Comparison of ENCODE assay signal across 8 cellular contexts in genomic region chr19:48718106-48718505, GRCh38. TPM values are rescaled to one million over a fixed set of nuclear protein-coding genes. Genes with fewer than 3 reads are reported as not detected.
"Had no signal": no experiment of that assay in that cellular context is flagged by ENCODE, and none has a peak within 500 bp of the region (broad histone marks: within the 10 kb centered on the region; RNA-seq: fewer than 3 reads in every experiment).

No MANE protein-coding gene starts in this region.

RNA-seq across cellular contexts. Expression of gene RASIP1, which starts 22.3 kb away (rescaled TPM):
- total RNA-seq: HT1080 had no signal

RNA-seq across cellular contexts. Expression of gene FUT2, which starts 22.3 kb away (rescaled TPM):
- total RNA-seq: HT1080, K562, M059J, OCI-LY7, Right ventricle myocardium inferior, SJSA1 had no signal
- polyA plus RNA-seq: IgD-negative memory B cell had no signal

RNA-seq across cellular contexts. Expression of gene IZUMO1, which starts 28.6 kb away (rescaled TPM):
- total RNA-seq: HT1080, M059J, OCI-LY7, PC-3, SJSA1 had no signal
- polyA plus RNA-seq: IgD-negative memory B cell had no signal

RNA-seq across cellular contexts. Expression of gene FUT1, which starts 34.3 kb away (rescaled TPM):
- total RNA-seq: HT1080, SJSA1 had no signal
- polyA plus RNA-seq: IgD-negative memory B cell had no signal
